30 cellular contexts compared by ENCODE assay signal in the genomic region with DNA sequence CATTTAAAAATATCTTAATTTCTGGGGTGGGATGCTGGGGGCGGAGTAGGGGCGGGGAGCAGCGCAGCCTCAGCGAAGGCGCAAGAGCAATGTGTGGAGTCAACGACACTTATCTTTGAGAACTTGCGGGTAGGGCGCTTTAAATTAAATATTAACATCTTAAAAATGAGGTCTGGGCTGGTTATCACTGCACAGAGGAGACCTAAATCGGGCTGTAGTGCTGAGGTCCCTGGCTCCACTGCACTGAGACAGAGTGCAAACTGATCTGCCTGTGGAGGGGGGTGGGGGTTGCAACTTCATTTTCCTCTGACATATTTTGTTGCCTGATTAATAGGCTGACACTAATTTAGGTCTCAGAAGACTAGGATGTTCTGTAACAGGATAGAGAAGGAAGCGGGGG.
"Had no signal": no experiment of that assay in that cellular context is flagged by ENCODE, and none has a peak within 500 bp of the region (broad histone marks: within the 10 kb centered on the region; RNA-seq: fewer than 3 reads in every experiment).

No MANE protein-coding gene starts in this region.

- H3K27me3 ChIP-seq: colonic mucosa, esophagus squamous epithelium, right atrium auricular region, suprapubic skin, transverse colon, upper lobe of right lung, uterus had no signal

- H3K4me2 ChIP-seq: neural progenitor cell, smooth muscle cell had no signal

- H3K27ac Mint-ChIP-seq: immature natural killer cell; naive B cell; natural killer cell treated with Interleukin-12 subunit alpha and Interleukin-12 subunit beta and Interleukin-15 and Interleukin-18, amount 100 ng/mL, for 72 hours; neural progenitor cell; progenitor cell of endocrine pancreas; stimulated activated naive CD8-positive, alpha-beta T cell treated with anti-CD3 and anti-CD28 coated beads, Interleukin-15, amount 100 ng/mL, for 72 hours had no signal

- H2AFZ ChIP-seq: neural progenitor cell, parathyroid adenoma had no signal

- H3K36me3 Mint-ChIP-seq: immature natural killer cell; naive B cell; natural killer cell treated with Interleukin-12 subunit alpha and Interleukin-12 subunit beta and Interleukin-15 and Interleukin-18, amount 100 ng/mL, for 72 hours; neural progenitor cell had no signal

- H3K79me2 ChIP-seq: parathyroid adenoma had no signal

- H3K9me3 Mint-ChIP-seq: naive B cell; natural killer cell treated with Interleukin-12 subunit alpha and Interleukin-12 subunit beta and Interleukin-15 and Interleukin-18, amount 100 ng/mL, for 72 hours had no signal

- H3K4me1 ChIP-seq: colonic mucosa, esophagus squamous epithelium, lower lobe of right lung, parathyroid adenoma, right atrium auricular region, suprapubic skin, transverse colon, upper lobe of right lung, uterus had no signal

- H3K36me3 ChIP-seq: colonic mucosa, esophagus squamous epithelium, lower lobe of right lung, neural progenitor cell, right atrium auricular region, suprapubic skin, transverse colon, upper lobe of right lung, uterus had no signal

- H3K9ac ChIP-seq: neural progenitor cell, parathyroid adenoma had no signal

- H3K4me1 Mint-ChIP-seq: immature natural killer cell; naive B cell; stimulated activated naive CD8-positive, alpha-beta T cell treated with anti-CD3 and anti-CD28 coated beads, Interleukin-15, amount 100 ng/mL, for 72 hours had no signal

- H3K27ac ChIP-seq: colonic mucosa, esophagus squamous epithelium, lower lobe of right lung, neural progenitor cell, parathyroid adenoma, right atrium auricular region, suprapubic skin, transverse colon, upper lobe of right lung, uterus had no signal

- H3K27me3 Mint-ChIP-seq: naive B cell; natural killer cell treated with Interleukin-12 subunit alpha and Interleukin-12 subunit beta and Interleukin-15 and Interleukin-18, amount 100 ng/mL, for 72 hours; progenitor cell of endocrine pancreas; stimulated activated naive CD8-positive, alpha-beta T cell treated with anti-CD3 and anti-CD28 coated beads, Interleukin-15, amount 100 ng/mL, for 72 hours had no signal

- DNase-seq: colonic mucosa; dermis blood vessel endothelial cell; effector memory CD4-positive, alpha-beta T cell; erythroblast; esophagus squamous epithelium; immature natural killer cell; islet precursor cell; kidney glomerular epithelial cell; left colon; left ventricle myocardium superior; lower lobe of right lung; mucosa of descending colon; naive B cell; stimulated activated CD4-positive, alpha-beta T cell treated with anti-CD3 and anti-CD28 coated beads, Interleukin-12 subunit alpha, Interleukin-12 subunit beta, amount 100 ng/mL, for 4 hours; stimulated activated CD4-positive, alpha-beta T cell treated with anti-CD3 and anti-CD28 coated beads, Interleukin-1b, Interleukin-23, amount 100 ng/mL, for 48 hours; stimulated activated CD4-positive, alpha-beta T cell treated with anti-CD3 and anti-CD28 coated beads, Interleukin-4, amount 100 ng/mL, for 1 hour; stimulated activated CD8-positive, alpha-beta memory T cell treated with anti-CD3 and anti-CD28 coated beads, Interleukin-4, amount 100 ng/mL, for 48 hours; stimulated activated naive CD4-positive, alpha-beta T cell; stimulated activated naive CD8-positive, alpha-beta T cell treated with anti-CD3 and anti-CD28 coated beads, Interleukin-15, amount 100 ng/mL, for 72 hours; transverse colon; upper lobe of right lung; uterus had no signal

- ATAC-seq: left colon; left ventricle myocardium superior; lower lobe of right lung; mucosa of descending colon; natural killer cell treated with Interleukin-12 subunit alpha and Interleukin-12 subunit beta and Interleukin-15 and Interleukin-18, amount 100 ng/mL, for 72 hours; sciatic nerve; stimulated activated naive CD8-positive, alpha-beta T cell treated with anti-CD3 and anti-CD28 coated beads, Interleukin-15, amount 100 ng/mL, for 72 hours; upper lobe of right lung had no signal

- H3K4me3 ChIP-seq: colonic mucosa, esophagus squamous epithelium, lower lobe of right lung, mucosa of descending colon, neural progenitor cell, right atrium auricular region, smooth muscle cell, suprapubic skin, transverse colon, upper lobe of right lung, uterus had no signal

- H3K9me3 ChIP-seq: colonic mucosa, esophagus squamous epithelium, lower lobe of right lung, mucosa of descending colon, right atrium auricular region, suprapubic skin, transverse colon, upper lobe of right lung, uterus had no signal

- H3K4me3 Mint-ChIP-seq: immature natural killer cell; naive B cell; natural killer cell treated with Interleukin-12 subunit alpha and Interleukin-12 subunit beta and Interleukin-15 and Interleukin-18, amount 100 ng/mL, for 72 hours; neural progenitor cell; stimulated activated naive CD8-positive, alpha-beta T cell treated with anti-CD3 and anti-CD28 coated beads, Interleukin-15, amount 100 ng/mL, for 72 hours had no signal
